Comparison of ENCODE assay signal across 9 cellular contexts in genomic region chr18:34223893-34224422, GRCh38. TPM values are rescaled to one million over a fixed set of nuclear protein-coding genes. Genes with fewer than 3 reads are reported as not detected.
DNase-seq lines count a peak whose midpoint lies in the region; ATAC-seq, FAIRE-seq and TF ChIP-seq lines count a peak whose summit lies in the region.
"Had no signal": no experiment of that assay in that cellular context is flagged by ENCODE, and none has a peak within 500 bp of the region (broad histone marks: within the 10 kb centered on the region; RNA-seq: fewer than 3 reads in every experiment).

No MANE protein-coding gene starts in this region.

- H3K27me3 ChIP-seq in GM12878 (replicated peaks in 1 of 2; ENCODE audit: control insufficient read depth in 2 of 2, insufficient read depth in 2 of 2, low read length in 1 of 2) (peaks cover 0 to 13% of the 10 kb centered on the region in 2 experiments), layer of hippocampus (ENCODE audit: control insufficient read depth, insufficient read depth, low read length) (peaks cover 5% of the 10 kb centered on the region), testis (no peaks in the 10 kb centered on the region)
- H3K27me3 ChIP-seq in effector memory CD4-positive, alpha-beta T cell (replicated peaks; ENCODE audit: control insufficient read depth, insufficient read depth, low read length, poor library complexity, severe bottlenecking), result no peaks in the 10 kb centered on the region

- intact Hi-C loops in GM12878 (cut with micrococcal nuclease; ENCODE audit: unreplicated experiment), result loop anchor here (1.0 to 10.0 kb wide), 6 partner anchors 65 to 382 kb away; no protein-coding TSS in a partner anchor
- intact Hi-C loops in testis (cut with DNase I; ENCODE audit: low total_unique reads), result no loop called here

- H3K9ac ChIP-seq in GM12878 (ENCODE audit: control insufficient read depth, insufficient read depth, low read length), result no peak overlapping the region

- BruUV-seq in GM12878 (replicated peaks; lab: Mats Ljungman, UMichigan), result TSS peak; percentile 66

- WGBS in GM12878 (ENCODE audit: insufficient coverage, insufficient replicate concordance, low lambda C conversion rate, missing lambda C conversion rate), result 42% methylated on average over 11 of the region's 11 CpGs
- 1 to 2% methylated on average over 11 of the region's 11 CpGs for WGBS in testis, 2 donors

- H3K4me3 ChIP-seq in GM12878 (no peak overlapping the region), testis (peak overlapping the region; percentile 44 to 56)
- no peak overlapping the region for H3K4me3 ChIP-seq in effector memory CD4-positive, alpha-beta T cell (ENCODE audit: insufficient read depth, low read depth, low read length, poor library complexity, severe bottlenecking)

- no peak overlapping the region for H3K27ac ChIP-seq in GM12878 (ENCODE audit: control insufficient read depth, insufficient read depth)
- H3K27ac ChIP-seq in layer of hippocampus (ENCODE audit: low read depth, low read length), result peak overlapping the region; percentile 57
- H3K27ac ChIP-seq in testis, result no peak overlapping the region
- H3K27ac ChIP-seq in effector memory CD4-positive, alpha-beta T cell (ENCODE audit: insufficient read depth, low read length, poor library complexity, severe bottlenecking), result no peak overlapping the region

- H3K9me3 ChIP-seq in GM12878 (replicated peaks; ENCODE audit: control insufficient read depth, insufficient read depth, low read length), result no peaks in the 10 kb centered on the region; the same call in 2 of the 3 replicates
- no peaks in the 10 kb centered on the region for H3K9me3 ChIP-seq in testis
- no peaks in the 10 kb centered on the region for H3K9me3 ChIP-seq in effector memory CD4-positive, alpha-beta T cell (ENCODE audit: control insufficient read depth, low read length)

- H2AFZ ChIP-seq in GM12878 (ENCODE audit: control insufficient read depth, low read depth, low read length), result no peak overlapping the region

- ATAC-seq in GM12878 (peak; percentile 17), GM21737 (IDR thresholded peaks at IDR 0.05; ENCODE audit: unreplicated experiment) (no peak)

- no peak for TF ChIP-seq POLR2A in GM12878 (IDR thresholded peaks at IDR 0.05; ENCODE audit: low read depth, low read length)
- TF ChIP-seq POLR2A in testis (IDR thresholded peaks at IDR 0.05), result no peak

- FAIRE-seq in GM12878 (lab: Jason Lieb, UNC), result no peak

- no peaks in the 10 kb centered on the region for H3K36me3 ChIP-seq in GM12878 (ENCODE audit: control insufficient read depth in 2 of 2, insufficient read depth in 2 of 2, low read length in 1 of 2)
- no peaks in the 10 kb centered on the region for H3K36me3 ChIP-seq in testis (ENCODE audit: low read depth, missing control alignments)
- no peaks in the 10 kb centered on the region for H3K36me3 ChIP-seq in effector memory CD4-positive, alpha-beta T cell (ENCODE audit: control insufficient read depth, insufficient read depth, low read length)

- CTCF ChIA-PET in GM12878 (lab: Yijun Ruan, JAX), result interaction anchor here (0.8 to 7.1 kb wide), 15 partner anchors 9 to 385 kb away, joined by 3 to 88 read pairs (median 8); no protein-coding TSS in a partner anchor

- DNase-seq in NCI-H510A treated with DMSO at 0.1 percent for 48 hours (lab: John Stamatoyannopoulos, UW) (peak; percentile 81), NCI-H510A (lab: John Stamatoyannopoulos, UW) (no peak), GM12878 (ENCODE audit: low read depth, low spot score) (no peak), testis (no peak), NOMO-1 treated with dmso at 0.1 percent for 144 hours (lab: John Stamatoyannopoulos, UW; ENCODE audit: unreplicated experiment) (no peak)
- no peak for DNase-seq in effector memory CD4-positive, alpha-beta T cell

- SMC1A ChIA-PET in GM12878 (lab: Charles Lee; ENCODE audit: uncharacterized antibody, unreplicated experiment), result interaction anchor here (0.9 to 4.2 kb wide), 14 partner anchors 12 to 134 kb away, joined by 3 to 63 read pairs (median 6); no protein-coding TSS in a partner anchor

- no peak for TF ChIP-seq RAD21 in GM12878 (IDR thresholded peaks at IDR 0.05; ENCODE audit: insufficient read depth, low read depth, low read length)

- H3K4me2 ChIP-seq in GM12878 (ENCODE audit: control insufficient read depth, insufficient read depth), result no peak overlapping the region

- POLR2A ChIA-PET in GM12878 (lab: Charles Lee), result interaction anchor here (0.7 to 2.2 kb wide), 5 partner anchors 9 to 135 kb away, joined by 3 to 11 read pairs (median 4); no protein-coding TSS in a partner anchor

- RAD21 ChIA-PET in GM12878 (lab: Charles Lee; ENCODE audit: unreplicated experiment), result interaction anchor here (0.8 to 7.0 kb wide), 14 partner anchors 13 to 386 kb away, joined by 3 to 59 read pairs (median 10); no protein-coding TSS in a partner anchor

- TF ChIP-seq EP300 in GM12878 (IDR thresholded peaks at IDR 0.05; ENCODE audit: borderline replicate concordance in 1 of 2, control insufficient read depth in 1 of 2, low read depth in 2 of 2, low read length in 2 of 2), result no peak

- H3K79me2 ChIP-seq in GM12878 (ENCODE audit: control insufficient read depth, insufficient read depth, low read length), result no peaks in the 10 kb centered on the region

- in situ Hi-C loops in GM12878 (cut with MboI), result no loop called here

- no peaks in the 10 kb centered on the region for H4K20me1 ChIP-seq in GM12878 (ENCODE audit: control insufficient read depth, insufficient read depth)

- TF ChIP-seq CTCF in GM12878 (IDR thresholded peaks at IDR 0.05 in 2 of 3, conservative IDR thresholded peaks at IDR 0.05 in 1 of 3; ENCODE audit: control insufficient read depth in 2 of 3, extremely low read depth in 1 of 3, insufficient read depth in 1 of 3, low read depth in 3 of 3, low read length in 3 of 3) (no peak), testis (IDR thresholded peaks at IDR 0.05) (no peak)

- H3K4me1 ChIP-seq in GM12878 (ENCODE audit: control insufficient read depth, insufficient read depth, low read length) (no peaks in the 10 kb centered on the region), testis (peaks cover 6% of the 10 kb centered on the region)
- H3K4me1 ChIP-seq in effector memory CD4-positive, alpha-beta T cell (ENCODE audit: control insufficient read depth, insufficient read depth, low read length, poor library complexity, severe bottlenecking), result no peaks in the 10 kb centered on the region

TF ChIP-seq in GM12878, 131 proteins besides CTCF, POLR2A, EP300 and RAD21:
- TF ChIP-seq NFXL1 (IDR thresholded peaks at IDR 0.05; ENCODE audit: borderline replicate concordance), result no peak
- no peak; the same call in 1 of the 2 replicates for TF ChIP-seq MLLT1 (IDR thresholded peaks at IDR 0.05)
- TF ChIP-seq RUNX3 (IDR thresholded peaks at IDR 0.05; ENCODE audit: low read length), result no peak

RNA-seq across cellular contexts. Expression of gene NOL4, which starts 0.8 kb away (rescaled TPM):
- 51.1 and 65.7 TPM in 2 replicates for total RNA-seq in GM12878 (2013; cell fraction: nucleolus; rRNA removed)
- 6.7 and 6.8 TPM in 2 replicates for total RNA-seq in GM12878 (2014; rRNA removed)
- total RNA-seq in GM12878 (2014; rRNA removed; fragmentation: Illumina TruSeq; extraction: Trizol), result 9.3 and 9.4 TPM in 2 replicates
- 8.5 and 10.0 TPM in 2 replicates for total RNA-seq in GM12878 (2021)
- polyA plus RNA-seq in GM12878 (2011; ENCODE audit: low read depth), result 0.29 TPM
- 3.6 and 4.2 TPM in 2 replicates for polyA plus RNA-seq in GM12878 (2011; rRNA removed)
- 1.6 and 2.0 TPM in 2 replicates for polyA plus RNA-seq in GM12878 (2011; cell fraction: cytosol; rRNA removed)
- polyA plus RNA-seq in GM12878 (2011; cell fraction: nucleus; rRNA removed), result 2.3 and 3.0 TPM in 2 replicates
- 0.49 TPM in 2 replicates for polyA plus RNA-seq in GM12878 (2012)
- 5.8 TPM in 2 replicates for polyA plus RNA-seq in GM12878 (2014; fragmentation: Illumina TruSeq; extraction: Trizol)
- 1 to 10 TPM; 1.3 to 2.8 TPM for polyA plus RNA-seq in GM12878 (2014; fragmentation: Nextera tagmentation; extraction: Ambion mirVana)
- polyA plus RNA-seq in GM12878 (2014; rRNA removed), result 4.2 and 4.6 TPM in 2 replicates
- 1 to 10 TPM; 6.8 to 7.4 TPM for polyA plus RNA-seq in GM12878 (2016; fragmentation: Nextera tagmentation; extraction: Ambion mirVana)
- 5.7 and 7.5 TPM in 2 replicates for polyA minus RNA-seq in GM12878 (2011; rRNA and poly(A)+ RNA removed)
- 1.8 and 3.9 TPM in 2 replicates for polyA minus RNA-seq in GM12878 (2011; cell fraction: cytosol; rRNA and poly(A)+ RNA removed)
- 17.7 and 21.7 TPM in 2 replicates for polyA minus RNA-seq in GM12878 (2011; cell fraction: nucleus; rRNA and poly(A)+ RNA removed)
- total RNA-seq in testis, result 10 to 100 TPM; 17.2 to 24.5 TPM
- polyA plus RNA-seq in testis (ENCODE audit: insufficient read depth, low read depth, low replicate concordance), result 58.8 TPM
- total RNA-seq: activated CD8-positive, alpha-beta memory T cell treated with anti-CD3 and anti-CD28 coated beads for 36 hours had no signal

Comparison
In these comparisons a context has a peak if more than half of its experiments do, and no peak if none do; other contexts are left out.
1. H3K4me3 ChIP-seq: peak in testis (2 of 2); none in GM12878 (single experiment) and effector memory CD4-positive, alpha-beta T cell (single experiment).